Comparison of ENCODE assay signal across 10 cellular contexts in the genomic region with DNA sequence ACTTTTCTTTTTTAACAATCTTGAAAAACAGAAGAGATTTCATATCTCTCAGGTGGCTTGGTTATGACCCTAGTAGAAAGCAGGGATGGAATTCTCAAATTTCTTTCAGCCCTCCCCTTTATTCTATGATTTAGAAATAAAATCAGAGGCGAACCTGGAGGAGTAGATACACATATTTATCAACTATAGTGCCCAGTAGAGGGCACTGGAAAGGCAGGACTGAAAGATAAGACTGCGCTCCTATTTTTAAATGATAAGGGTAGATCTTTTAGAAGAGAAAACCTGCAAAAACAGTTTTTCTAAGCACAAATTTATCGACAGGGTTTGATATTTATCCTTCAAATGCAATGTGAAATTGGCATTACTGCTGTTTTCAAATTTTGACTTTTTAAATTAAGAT.
DNase-seq lines count a peak whose midpoint lies in the region; FAIRE-seq and TF ChIP-seq lines count a peak whose summit lies in the region.
"Had no signal": no experiment of that assay in that cellular context is flagged by ENCODE, and none has a peak within 500 bp of the region (broad histone marks: within the 10 kb centered on the region; RNA-seq: fewer than 3 reads in every experiment).

No MANE protein-coding gene starts in this region.

- no peaks in the 10 kb centered on the region for H3F3A ChIP-seq in SU-DHL-6 (ENCODE audit: insufficient read depth)

- no peak for FAIRE-seq in D721Med (lab: Jason Lieb, UNC)

- H3K27me3 ChIP-seq in SU-DHL-6 (ENCODE audit: low read length) (no peaks in the 10 kb centered on the region), H7 (ENCODE audit: control insufficient read depth, insufficient read depth, low read length) (no peaks in the 10 kb centered on the region)
- H3K27me3 ChIP-seq: thyroid gland had no signal

- TF ChIP-seq CTCF in D721Med (IDR thresholded peaks at IDR 0.05; ENCODE audit: insufficient read depth, missing control alignments) (peak; percentile 55), SU-DHL-6 (IDR thresholded peaks at IDR 0.05; ENCODE audit: insufficient read depth, low read length, poor library complexity, severe bottlenecking) (peak; percentile 22)

- H3K4me2 ChIP-seq in SU-DHL-6 (ENCODE audit: low read depth, low read length, poor library complexity, severe bottlenecking): no peak overlapping the region

- no peaks in the 10 kb centered on the region for H3K36me3 ChIP-seq in SU-DHL-6 (ENCODE audit: low read length)
- no peaks in the 10 kb centered on the region for H3K36me3 ChIP-seq in H7 (replicated peaks; ENCODE audit: control insufficient read depth, insufficient read depth, low read length)
- H3K36me3 ChIP-seq: thyroid gland had no signal

- H3K27ac ChIP-seq in SU-DHL-6 (ENCODE audit: low read depth, low read length): no peak overlapping the region
- H3K27ac ChIP-seq: thyroid gland had no signal

- intact Hi-C loops in posterior vena cava (cut with DNase I): no loop called here

- DNase-seq in D721Med (ENCODE audit: insufficient read length, low spot score) (no peak), LoVo (ENCODE audit: low spot score) (peak; percentile 7), medulla oblongata (ENCODE audit: extremely low spot score) (peak; percentile 43), NCI-H524 treated with DMSO at 0.1 percent for 48 hours (lab: John Stamatoyannopoulos, UW) (no peak), H7 (no peak), posterior vena cava (ENCODE audit: low spot score) (no peak)
- no peak for DNase-seq in activated T-cell treated with anti-CD3 and anti-CD28 coated beads, Interleukin-2, amount 50 U/mL, for 48 hours
- DNase-seq: activated naive CD4-positive, alpha-beta T cell; thyroid gland had no signal

- no peak overlapping the region for H2AFZ ChIP-seq in SU-DHL-6 (ENCODE audit: low read depth, low read length, severe bottlenecking)

- no peak overlapping the region for H3K4me3 ChIP-seq in SU-DHL-6 (ENCODE audit: insufficient read depth, low read length, poor library complexity, severe bottlenecking)
- H3K4me3 ChIP-seq in H7 (ENCODE audit: insufficient read depth, low read depth, low read length): no peak overlapping the region
- H3K4me3 ChIP-seq: thyroid gland had no signal

- H4K20me1 ChIP-seq in SU-DHL-6 (ENCODE audit: low read depth, low read length): no peaks in the 10 kb centered on the region

- no peaks in the 10 kb centered on the region for H3K9me3 ChIP-seq in SU-DHL-6 (ENCODE audit: insufficient read depth, low read length)
- H3K9me3 ChIP-seq: thyroid gland had no signal

- H3K9ac ChIP-seq in SU-DHL-6 (ENCODE audit: low read length): no peak overlapping the region

- H3K79me2 ChIP-seq in SU-DHL-6 (ENCODE audit: insufficient read depth, low read length): no peaks in the 10 kb centered on the region

- no peaks in the 10 kb centered on the region; the same call in 1 of the 2 replicates for H3K9me2 ChIP-seq in SU-DHL-6 (replicated peaks; ENCODE audit: insufficient read depth, low read length)

Comparison
In these comparisons a context has a peak if more than half of its experiments do, and no peak if none do; other contexts are left out.
1. DNase-seq: peak in LoVo (single experiment) and medulla oblongata (single experiment); none in D721Med (single experiment), NCI-H524 treated with DMSO at 0.1 percent for 48 hours (single experiment), H7 (single experiment), posterior vena cava (single experiment) and activated T-cell treated with anti-CD3 and anti-CD28 coated beads, Interleukin-2, amount 50 U/mL, for 48 hours (0 of 2).